Comparison of ENCODE assay signal across 9 cellular contexts in the genomic region with DNA sequence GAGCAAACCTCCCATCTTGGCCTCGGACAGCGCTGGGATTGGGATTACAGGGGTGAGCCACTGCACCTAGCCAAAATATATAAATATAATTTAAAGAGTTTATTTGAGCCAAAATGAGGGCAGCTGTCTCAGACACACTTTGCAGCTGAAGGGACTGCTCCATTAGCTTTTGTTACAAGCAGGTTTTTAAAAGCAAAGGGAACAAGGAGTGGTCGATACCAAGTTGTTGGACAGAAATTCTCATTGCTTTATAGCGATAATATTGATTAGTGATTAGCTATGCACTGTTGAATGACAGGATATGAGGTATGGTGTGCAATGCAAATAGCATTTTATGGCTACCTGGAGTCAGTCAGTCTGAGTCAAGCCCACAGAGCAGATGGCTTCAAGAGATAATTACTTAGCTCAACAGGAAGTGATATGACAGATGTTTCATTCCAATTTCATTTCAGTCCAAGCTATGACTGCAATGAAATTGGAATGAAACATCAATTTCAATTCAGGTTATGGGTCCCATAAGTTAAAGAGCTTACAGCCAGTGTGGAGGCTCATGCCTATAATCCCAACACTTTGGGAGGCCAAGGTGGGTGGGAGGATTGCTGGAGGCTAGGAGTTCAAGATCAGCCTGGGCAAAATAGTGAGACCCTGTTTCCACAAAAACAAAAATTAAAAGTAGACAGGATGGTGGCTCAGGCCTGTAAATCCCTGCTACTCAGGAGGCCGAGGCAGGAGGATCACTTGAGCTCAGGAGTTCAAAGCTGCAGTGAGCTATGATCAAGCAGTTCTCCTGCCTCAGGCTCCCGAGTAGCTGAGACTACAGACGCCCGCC. TPM values are rescaled to one million over a fixed set of nuclear protein-coding genes. Genes with fewer than 3 reads are reported as not detected.
A peak's percentile ranks its signal among the peaks of the same experiment; 100 is the strongest.
DNase-seq lines count a peak whose midpoint lies in the region; ATAC-seq, FAIRE-seq and TF ChIP-seq lines count a peak whose summit lies in the region.
"Had no signal": no experiment of that assay in that cellular context is flagged by ENCODE, and none has a peak within 500 bp of the region (broad histone marks: within the 10 kb centered on the region; RNA-seq: fewer than 3 reads in every experiment).

No MANE protein-coding gene starts in this region.

- no TSS peak for BruUV-seq in A673 (replicated peaks; lab: Mats Ljungman, UMichigan)

- H3K4me1 ChIP-seq in A673 (ENCODE audit: insufficient read depth, low read length, poor library complexity, severe bottlenecking) (peaks cover 3% of the 10 kb centered on the region), gastroesophageal sphincter (peaks cover 0 to 17% (median 0%) of the 10 kb centered on the region in 3 donors)

- H3K9me3 ChIP-seq in A673 (ENCODE audit: low read depth, low read length, poor library complexity, severe bottlenecking) (no peaks in the 10 kb centered on the region), gastroesophageal sphincter (no peaks in the 10 kb centered on the region)

- no peak overlapping the region for H3K4me3 ChIP-seq in A673 (ENCODE audit: low read depth, low read length, poor library complexity, severe bottlenecking)
- no peak overlapping the region for H3K4me3 ChIP-seq in bronchial epithelial cell (ENCODE audit: low read depth, low read length)
- no peak overlapping the region for H3K4me3 ChIP-seq in gastroesophageal sphincter

- CTCF ChIA-PET in A673 (lab: Charles Lee): no interaction called here

- intact Hi-C loops in A673 (cut with micrococcal nuclease; ENCODE audit: unreplicated experiment): no loop called here

- H3K36me3 ChIP-seq in A673 (ENCODE audit: insufficient read depth, low read length, poor library complexity, severe bottlenecking): peaks cover 5% of the 10 kb centered on the region
- H3K36me3 ChIP-seq in bronchial epithelial cell (ENCODE audit: control insufficient read depth, insufficient read depth, low read length): peaks cover 4% of the 10 kb centered on the region
- peaks cover 0 to 96% of the 10 kb centered on the region in 2 donors for H3K36me3 ChIP-seq in gastroesophageal sphincter

- H3K27ac ChIP-seq in A673 (ENCODE audit: low read depth, low read length, poor library complexity, severe bottlenecking) (no peak overlapping the region), gastroesophageal sphincter (no peak overlapping the region)

- no peak for FAIRE-seq in bronchial epithelial cell (lab: Jason Lieb, UNC)

- no peak for TF ChIP-seq CTCF in A673 (conservative IDR thresholded peaks at IDR 0.05; ENCODE audit: low read depth, low read length)
- TF ChIP-seq CTCF in bronchial epithelial cell (IDR thresholded peaks at IDR 0.05; ENCODE audit: insufficient read depth, low read length, severe bottlenecking): no peak
- TF ChIP-seq CTCF in gastroesophageal sphincter (IDR thresholded peaks at IDR 0.05): no peak

- H3K27me3 ChIP-seq in A673 (replicated peaks; ENCODE audit: insufficient read depth, low read depth, low read length, poor library complexity) (no peaks in the 10 kb centered on the region), bronchial epithelial cell (ENCODE audit: control insufficient read depth, insufficient read depth, low read length) (no peaks in the 10 kb centered on the region), gastroesophageal sphincter (no peaks in the 10 kb centered on the region)

- no peak for ATAC-seq in gastroesophageal sphincter
- ATAC-seq in GM21447 (IDR thresholded peaks at IDR 0.05; ENCODE audit: unreplicated experiment): no peak
- no peak for ATAC-seq in GM18858 (IDR thresholded peaks at IDR 0.05; ENCODE audit: unreplicated experiment)

- TF ChIP-seq EP300 in gastroesophageal sphincter (IDR thresholded peaks at IDR 0.05): no peak

- peak; percentile 31 for DNase-seq in A673 (ENCODE audit: low spot score)
- peak; percentile 47 for DNase-seq in GM03348 (ENCODE audit: low spot score)
- DNase-seq in NCI-H524 (lab: John Stamatoyannopoulos, UW): peak; percentile 58 to 86
- peak; percentile 10 for DNase-seq in bronchial epithelial cell (ENCODE audit: low read depth)
- DNase-seq in nucleus accumbens (lab: John Stamatoyannopoulos, UW): no peak
- DNase-seq: activated CD4-positive, alpha-beta T cell treated with anti-CD3 and anti-CD28 coated beads, Interleukin-2, amount 50 U/mL, for 4 hours had no signal

- POLR2A ChIA-PET in A673 (lab: Charles Lee; ENCODE audit: low non-redundant PET): no interaction called here

- TF ChIP-seq POLR2A in gastroesophageal sphincter (IDR thresholded peaks at IDR 0.05): no peak

- 74 to 79% methylated on average over 6 to 8 of the region's 8 CpGs for WGBS in gastroesophageal sphincter (ENCODE audit: low coverage in 1 of 2), 2 donors

RNA-seq across cellular contexts. Expression of a gene that starts 23.1 kb away (rescaled TPM):
- total RNA-seq in A673 (2021) (15.9 and 16.8 TPM in 2 replicates), bronchial epithelial cell (23.8 and 28.4 TPM in 2 replicates), gastroesophageal sphincter (10 to 100 TPM; 11.7 to 30.2 (median 14.6) TPM)

RNA-seq across cellular contexts. Expression of a gene that starts 24.4 kb away (rescaled TPM):
- total RNA-seq in A673 (2021): 56.1 and 63.4 TPM in 2 replicates
- total RNA-seq in bronchial epithelial cell: 108 and 133 TPM in 2 replicates
- 100 to 1,000 TPM; 210 to 340 (median 304) TPM for total RNA-seq in gastroesophageal sphincter

Comparison
In these comparisons a context has a peak if more than half of its experiments do, and no peak if none do; other contexts are left out.
1. DNase-seq: peak in A673 (single experiment), GM03348 (single experiment), NCI-H524 (2 of 2) and bronchial epithelial cell (single experiment); none in nucleus accumbens (0 of 56).